Comparison of ENCODE assay signal across 9 cellular contexts in genomic region chr17:41324180-41325075, GRCh38. TPM values are rescaled to one million over a fixed set of nuclear protein-coding genes. Genes with fewer than 3 reads are reported as not detected.
DNase-seq lines count a peak whose midpoint lies in the region; ATAC-seq and TF ChIP-seq lines count a peak whose summit lies in the region.
"Had no signal": no experiment of that assay in that cellular context is flagged by ENCODE, and none has a peak within 500 bp of the region (broad histone marks: within the 10 kb centered on the region; RNA-seq: fewer than 3 reads in every experiment).

No MANE protein-coding gene starts in this region.

- H3K27ac Mint-ChIP-seq in CD8-positive, alpha-beta memory T cell: peak overlapping the region in 6 of 8 donors; percentile 46 to 88 (median 66)
- H3K27ac Mint-ChIP-seq in activated CD8-positive, alpha-beta T cell treated with anti-CD3 and anti-CD28 coated beads, Interleukin-2, amount 10 ng/mL, durations not matched to agents 7 days and 5 days: peak overlapping the region; percentile 57

- H3K4me1 Mint-ChIP-seq in CD8-positive, alpha-beta memory T cell: peaks cover 45 to 72% (median 61%) of the 10 kb centered on the region in 3 donors
- H3K4me1 Mint-ChIP-seq in activated CD8-positive, alpha-beta T cell treated with anti-CD3 and anti-CD28 coated beads, Interleukin-2, amount 10 ng/mL, durations not matched to agents 7 days and 5 days (ENCODE audit: low read depth): peaks cover 9% of the 10 kb centered on the region

- no peak for TF ChIP-seq POLR2A in tibial nerve (IDR thresholded peaks at IDR 0.05)

- CTCF ChIA-PET in CD8-positive, alpha-beta memory T cell (lab: Charles Lee): interaction anchor here (1.5 to 2.3 kb wide), 3 partner anchors 7 to 167 kb away, joined by 4 to 18 read pairs (median 8); no protein-coding TSS in a partner anchor
- CTCF ChIA-PET in HEK293 (lab: Yijun Ruan, JAX): interaction anchor here (0.6 to 3.9 kb wide), 10 partner anchors 9 to 416 kb away, joined by 3 to 27 read pairs (median 4); no protein-coding TSS in a partner anchor
- CTCF ChIA-PET in activated CD8-positive, alpha-beta T cell treated with anti-CD3 and anti-CD28 coated beads, Interleukin-2, amount 10 ng/mL, durations not matched to agents 7 days and 5 days (lab: Charles Lee): interaction anchor here (3.1 kb wide), 1 partner anchor 15 kb away, joined by 26 read pairs; no protein-coding TSS in a partner anchor

- ATAC-seq in activated CD8-positive, alpha-beta T cell treated with anti-CD3 and anti-CD28 coated beads, Interleukin-2, amount 10 ng/mL, durations not matched to agents 7 days and 5 days: peak; percentile 12
- ATAC-seq in left lung: peak; percentile 72

- TF ChIP-seq CTCF in HEK293 (tag by site-specific recombination; IDR thresholded peaks at IDR 0.05): 0 out of 2 replicates have a peak, but pooled peaks have one; percentile 29
- TF ChIP-seq CTCF in left lung (IDR thresholded peaks at IDR 0.05): no peak
- no peak for TF ChIP-seq CTCF in tibial nerve (IDR thresholded peaks at IDR 0.05)
- TF ChIP-seq CTCF in GM20000 (IDR thresholded peaks at IDR 0.05; ENCODE audit: extremely low read depth, missing control alignments): no peak

- peaks cover 2 to 6% (median 4%) of the 10 kb centered on the region in 5 donors for H3K9me3 Mint-ChIP-seq in CD8-positive, alpha-beta memory T cell
- H3K9me3 Mint-ChIP-seq in activated CD8-positive, alpha-beta T cell treated with anti-CD3 and anti-CD28 coated beads, Interleukin-2, amount 10 ng/mL, durations not matched to agents 7 days and 5 days (ENCODE audit: insufficient read depth): peaks cover 4% of the 10 kb centered on the region

- no peaks in the 10 kb centered on the region for H3K27me3 Mint-ChIP-seq in CD8-positive, alpha-beta memory T cell
- no peaks in the 10 kb centered on the region for H3K27me3 Mint-ChIP-seq in activated CD8-positive, alpha-beta T cell treated with anti-CD3 and anti-CD28 coated beads, Interleukin-2, amount 10 ng/mL, durations not matched to agents 7 days and 5 days (ENCODE audit: low read depth)

- no peaks in the 10 kb centered on the region for H3K27me3 ChIP-seq in CD8-positive, alpha-beta memory T cell (ENCODE audit: insufficient read depth, low read length, poor library complexity, severe bottlenecking)
- H3K27me3 ChIP-seq in left lung (no peaks in the 10 kb centered on the region), tibial nerve (no peaks in the 10 kb centered on the region)

- no peak overlapping the region for H3K4me3 ChIP-seq in CD8-positive, alpha-beta memory T cell (ENCODE audit: low read length)
- H3K4me3 ChIP-seq in HEK293 (ENCODE audit: low read depth, low read length) (no peak overlapping the region), left lung (no peak overlapping the region), tibial nerve (no peak overlapping the region)

- TF ChIP-seq EP300 in tibial nerve (IDR thresholded peaks at IDR 0.05): no peak

- H3K36me3 Mint-ChIP-seq in CD8-positive, alpha-beta memory T cell: peaks cover 0 to 3% (median 0%) of the 10 kb centered on the region in 3 donors
- no peaks in the 10 kb centered on the region for H3K36me3 Mint-ChIP-seq in activated CD8-positive, alpha-beta T cell treated with anti-CD3 and anti-CD28 coated beads, Interleukin-2, amount 10 ng/mL, durations not matched to agents 7 days and 5 days (ENCODE audit: low read depth)

- POLR2A ChIA-PET in CD8-positive, alpha-beta memory T cell (lab: Charles Lee): no interaction called here
- POLR2A ChIA-PET in HEK293 (lab: Yijun Ruan, JAX): interaction anchor here (0.6 kb wide), 1 partner anchor 75 kb away, joined by 3 read pairs; no protein-coding TSS in a partner anchor
- POLR2A ChIA-PET in activated CD8-positive, alpha-beta T cell treated with anti-CD3 and anti-CD28 coated beads, Interleukin-2, amount 10 ng/mL, durations not matched to agents 7 days and 5 days (lab: Charles Lee): no interaction called here

- intact Hi-C loops in left lung (cut with DNase I): no loop called here

- no peaks in the 10 kb centered on the region for H3K36me3 ChIP-seq in CD8-positive, alpha-beta memory T cell (ENCODE audit: insufficient read depth, low read length)
- H3K36me3 ChIP-seq in HEK293 (ENCODE audit: control insufficient read depth in 2 of 2, insufficient read depth in 1 of 2, low read length in 2 of 2) (no peaks in the 10 kb centered on the region), left lung (no peaks in the 10 kb centered on the region), tibial nerve (no peaks in the 10 kb centered on the region)

- DNase-seq in CD8-positive, alpha-beta memory T cell: no peak
- no peak for DNase-seq in activated CD8-positive, alpha-beta T cell treated with anti-CD3 and anti-CD28 coated beads, Interleukin-2, amount 10 ng/mL, durations not matched to agents 7 days and 5 days
- no peak for DNase-seq in left lung
- DNase-seq in tibial nerve (ENCODE audit: low spot score in 2 of 2): no peak
- no peak for DNase-seq in effector CD4-positive, alpha-beta T cell
- DNase-seq in GM20000 (ENCODE audit: low spot score): no peak
- no peak for DNase-seq in stimulated activated CD4-positive, alpha-beta T cell treated with anti-CD3 and anti-CD28 coated beads, Interleukin-4, amount 100 ng/mL, for 24 hours

- WGBS in tibial nerve, 2 donors: 76 to 79% methylated on average over 16 of the region's 16 CpGs

- peaks cover 11% of the 10 kb centered on the region for H3K9me3 ChIP-seq in CD8-positive, alpha-beta memory T cell (ENCODE audit: low read length)
- H3K9me3 ChIP-seq in HEK293 (ENCODE audit: control insufficient read depth, insufficient read depth, low read depth, low read length): no peaks in the 10 kb centered on the region
- peaks cover 0 to 10% of the 10 kb centered on the region in 2 donors for H3K9me3 ChIP-seq in left lung
- peaks cover 0 to 13% (median 0%) of the 10 kb centered on the region in 4 donors for H3K9me3 ChIP-seq in tibial nerve

- peaks cover 52% of the 10 kb centered on the region for H3K4me1 ChIP-seq in CD8-positive, alpha-beta memory T cell (ENCODE audit: insufficient read depth, low read length)
- H3K4me1 ChIP-seq in HEK293 (ENCODE audit: control insufficient read depth, insufficient read depth, low read length) (no peaks in the 10 kb centered on the region), left lung (no peaks in the 10 kb centered on the region), tibial nerve (peaks cover 0 to 6% (median 0%) of the 10 kb centered on the region in 4 donors)

- H3K27ac ChIP-seq in CD8-positive, alpha-beta memory T cell (ENCODE audit: low read depth, low read length): no peak overlapping the region
- no peak overlapping the region for H3K27ac ChIP-seq in HEK293 (ENCODE audit: extremely low read depth, low read depth, low read length)
- no peak overlapping the region for H3K27ac ChIP-seq in left lung
- H3K27ac ChIP-seq in tibial nerve: no peak overlapping the region

- no peak overlapping the region for H3K4me3 Mint-ChIP-seq in CD8-positive, alpha-beta memory T cell
- no peak overlapping the region for H3K4me3 Mint-ChIP-seq in activated CD8-positive, alpha-beta T cell treated with anti-CD3 and anti-CD28 coated beads, Interleukin-2, amount 10 ng/mL, durations not matched to agents 7 days and 5 days

TF ChIP-seq in HEK293, 187 proteins besides CTCF, POLR2A, EP300 and RAD21:
- peak; percentile 61 for TF ChIP-seq PRDM10 (tag by site-specific recombination; IDR thresholded peaks at IDR 0.05)
- TF ChIP-seq ZNF654 (tag by site-specific recombination; IDR thresholded peaks at IDR 0.05; ENCODE audit: low read depth): no peak

RNA-seq across cellular contexts. Expression of gene KRTAP17-1, which starts 8.9 kb away (rescaled TPM):
- total RNA-seq in CD8-positive, alpha-beta memory T cell: not detected
- not detected for polyA plus RNA-seq in CD8-positive, alpha-beta memory T cell
- total RNA-seq in activated CD8-positive, alpha-beta T cell treated with anti-CD3 and anti-CD28 coated beads, Interleukin-2, amount 10 ng/mL, durations not matched to agents 7 days and 5 days: not detected
- total RNA-seq in left lung (not detected), tibial nerve (not detected)
- polyA plus RNA-seq: neural cell had no signal

RNA-seq across cellular contexts. Expression of gene KRTAP16-1, which starts 15.3 kb away (rescaled TPM):
- total RNA-seq in CD8-positive, alpha-beta memory T cell: not detected
- 0.58 TPM for polyA plus RNA-seq in CD8-positive, alpha-beta memory T cell
- not detected for total RNA-seq in activated CD8-positive, alpha-beta T cell treated with anti-CD3 and anti-CD28 coated beads, Interleukin-2, amount 10 ng/mL, durations not matched to agents 7 days and 5 days
- total RNA-seq in left lung (not detected), tibial nerve (not detected)
- polyA plus RNA-seq: neural cell had no signal

RNA-seq across cellular contexts. Expression of gene KRTAP29-1, which starts 21.8 kb away (rescaled TPM):
- total RNA-seq in CD8-positive, alpha-beta memory T cell: not detected
- 0.22 TPM for polyA plus RNA-seq in CD8-positive, alpha-beta memory T cell
- total RNA-seq in activated CD8-positive, alpha-beta T cell treated with anti-CD3 and anti-CD28 coated beads, Interleukin-2, amount 10 ng/mL, durations not matched to agents 7 days and 5 days: not detected
- total RNA-seq in left lung (not detected), tibial nerve (not detected)
- polyA plus RNA-seq: neural cell had no signal

RNA-seq across cellular contexts. Expression of gene KRT33A, which starts 26.2 kb away (rescaled TPM):
- total RNA-seq in CD8-positive, alpha-beta memory T cell: not detected
- not detected for polyA plus RNA-seq in CD8-positive, alpha-beta memory T cell
- not detected for total RNA-seq in activated CD8-positive, alpha-beta T cell treated with anti-CD3 and anti-CD28 coated beads, Interleukin-2, amount 10 ng/mL, durations not matched to agents 7 days and 5 days
- total RNA-seq in left lung (not detected), tibial nerve (not detected)
- polyA plus RNA-seq: neural cell had no signal

RNA-seq across cellular contexts. Expression of gene KRT33B, which starts 45.2 kb away (rescaled TPM):
- total RNA-seq in CD8-positive, alpha-beta memory T cell: not detected
- not detected for polyA plus RNA-seq in CD8-positive, alpha-beta memory T cell
- not detected for total RNA-seq in activated CD8-positive, alpha-beta T cell treated with anti-CD3 and anti-CD28 coated beads, Interleukin-2, amount 10 ng/mL, durations not matched to agents 7 days and 5 days
- not detected for total RNA-seq in left lung
- not detected for total RNA-seq in tibial nerve
- polyA plus RNA-seq: neural cell had no signal
